In the genomic region with DNA sequence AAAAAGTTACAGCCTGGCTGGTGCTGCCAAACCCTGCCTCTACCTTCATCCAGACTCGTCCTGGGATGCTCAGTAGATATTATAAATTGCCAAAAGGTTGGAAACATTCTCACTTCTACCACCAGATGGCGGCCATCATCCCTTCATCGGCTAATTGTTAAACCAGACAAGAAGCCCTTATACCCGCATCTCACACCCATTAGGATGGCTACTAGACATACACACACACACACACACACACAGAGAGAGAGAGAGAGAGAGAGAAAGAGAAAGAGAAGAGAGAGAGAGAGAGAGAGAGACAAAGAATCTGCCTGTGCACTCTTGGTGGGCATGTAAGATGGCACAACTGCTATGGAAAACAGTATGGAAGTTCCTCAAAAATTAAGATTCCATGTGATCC, we compare ENCODE assay signal across 8 cellular contexts. TPM values are rescaled to one million over a fixed set of nuclear protein-coding genes. Genes with fewer than 3 reads are reported as not detected.
DNase-seq lines count a peak whose midpoint lies in the region; ATAC-seq, FAIRE-seq and TF ChIP-seq lines count a peak whose summit lies in the region.

No MANE protein-coding gene starts in this region.

- no peak overlapping the region for H3K4me3 ChIP-seq in parathyroid adenoma (ENCODE audit: low read depth, low read length)
- no peak overlapping the region for H3K4me3 ChIP-seq in vagina

- H3K4me2 ChIP-seq in parathyroid adenoma (ENCODE audit: low read length), result no peak overlapping the region

- no peak for FAIRE-seq in frontal cortex (lab: Jason Lieb, UNC)

- H3K27ac ChIP-seq in RWPE1 (no peak overlapping the region), parathyroid adenoma (no peak overlapping the region), vagina (no peak overlapping the region)

- no peak for ATAC-seq in GM19463 (IDR thresholded peaks at IDR 0.05; ENCODE audit: unreplicated experiment)

- TF ChIP-seq CTCF in RWPE1 (conservative IDR thresholded peaks at IDR 0.05; ENCODE audit: low read depth) (peak; percentile 74), parathyroid adenoma (IDR thresholded peaks at IDR 0.05) (peak; percentile 84), vagina (IDR thresholded peaks at IDR 0.05) (peak in 2 of 3 experiments; percentile 42 to 62)

- H3K9ac ChIP-seq in parathyroid adenoma, result no peak overlapping the region

- POLR2A ChIA-PET in RWPE1 (lab: Yijun Ruan, JAX; ENCODE audit: low non-redundant PET), result no interaction called here

- CTCF ChIA-PET in RWPE1 (lab: Yijun Ruan, JAX), result interaction anchor here (0.6 kb wide), 1 partner anchor 11 kb away, joined by 3 read pairs; no protein-coding TSS in a partner anchor

- peak overlapping the region; percentile 38 for H2AFZ ChIP-seq in parathyroid adenoma

- H3K4me1 ChIP-seq in parathyroid adenoma, result peaks cover 7% of the 10 kb centered on the region
- no peaks in the 10 kb centered on the region for H3K4me1 ChIP-seq in vagina

- H3K9me3 ChIP-seq in parathyroid adenoma (ENCODE audit: control insufficient read depth, low read length), result no peaks in the 10 kb centered on the region
- no peaks in the 10 kb centered on the region for H3K9me3 ChIP-seq in vagina

- no peak for TF ChIP-seq POLR2A in vagina (IDR thresholded peaks at IDR 0.05)

- peak; percentile 34 for DNase-seq in DMS79 (lab: John Stamatoyannopoulos, UW)
- peak; percentile 57 to 64 for DNase-seq in Kasumi-1 (lab: John Stamatoyannopoulos, UW)
- DNase-seq in RWPE1 (ENCODE audit: low spot score), result peak; percentile 70
- DNase-seq in activated effector memory CD4-positive, alpha-beta T cell treated with Interleukin-2 at 50 U/mL for 16 hours, result peak; percentile 29
- DNase-seq in frontal cortex (ENCODE audit: low spot score in 2 of 2), result peak; percentile 48 to 68
- no peak for DNase-seq in vagina (ENCODE audit: extremely low spot score in 2 of 2)

- no peaks in the 10 kb centered on the region for H3K79me2 ChIP-seq in parathyroid adenoma

- H3K27me3 ChIP-seq in parathyroid adenoma (ENCODE audit: control insufficient read depth, insufficient read depth, low read length), result no peaks in the 10 kb centered on the region
- no peaks in the 10 kb centered on the region for H3K27me3 ChIP-seq in vagina

- no peaks in the 10 kb centered on the region for H3K36me3 ChIP-seq in parathyroid adenoma (ENCODE audit: control insufficient read depth, insufficient read depth, low read length)
- no peaks in the 10 kb centered on the region for H3K36me3 ChIP-seq in vagina

- intact Hi-C loops in vagina (cut with DNase I), result loop anchor here (10.0 kb wide), 1 partner anchor 85 kb away; no protein-coding TSS in a partner anchor

RNA-seq across cellular contexts. Expression of gene SCIMP, which starts 15.0 kb away (rescaled TPM):
- under 0.01 TPM for total RNA-seq in frontal cortex
- 2.2 TPM for total RNA-seq in vagina

RNA-seq across cellular contexts. Expression of gene RABEP1, which starts 32.5 kb away (rescaled TPM):
- total RNA-seq in frontal cortex (90.9 TPM), vagina (33.4 TPM)

RNA-seq across cellular contexts. Expression of gene ZNF594, which starts 57.9 kb away (rescaled TPM):
- total RNA-seq in frontal cortex (26.9 TPM), vagina (13.8 TPM)

Comparison
In these comparisons a context has a peak if more than half of its experiments do, and no peak if none do; other contexts are left out.
1. DNase-seq: peak in DMS79 (single experiment), Kasumi-1 (2 of 2), RWPE1 (single experiment), activated effector memory CD4-positive, alpha-beta T cell treated with Interleukin-2 at 50 U/mL for 16 hours (single experiment) and frontal cortex (2 of 2); none in vagina (0 of 2).
2. Peak in every context shown above with its lines, with median percentiles within 50 percentile points of each other: CTCF ChIP-seq.